Comparison of ENCODE assay signal across 1 cellular context in the genomic region with DNA sequence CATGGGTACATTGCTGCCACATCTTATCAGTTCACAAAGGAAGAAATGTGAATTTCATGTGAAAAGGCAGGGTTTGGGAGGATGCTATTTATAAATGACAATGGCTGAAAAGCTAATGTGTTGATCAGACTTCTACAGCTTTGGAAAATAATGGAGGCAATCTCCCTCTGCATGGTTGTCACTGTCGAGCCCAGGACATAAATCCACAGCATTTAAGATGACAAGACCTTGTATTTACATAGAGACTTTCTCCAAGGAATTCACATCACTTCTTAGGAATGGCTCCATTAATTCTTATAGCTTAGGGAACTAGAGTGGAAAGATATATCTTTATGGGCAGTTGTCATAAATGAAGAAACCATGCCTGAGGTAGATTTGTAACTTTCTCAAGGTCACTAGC.
TF ChIP-seq lines count a peak whose summit lies in the region.

No MANE protein-coding gene starts in this region.

TF ChIP-seq in GM23338, 12 proteins besides CTCF, POLR2A, EP300 and RAD21:
- TF ChIP-seq, protein P1, sequence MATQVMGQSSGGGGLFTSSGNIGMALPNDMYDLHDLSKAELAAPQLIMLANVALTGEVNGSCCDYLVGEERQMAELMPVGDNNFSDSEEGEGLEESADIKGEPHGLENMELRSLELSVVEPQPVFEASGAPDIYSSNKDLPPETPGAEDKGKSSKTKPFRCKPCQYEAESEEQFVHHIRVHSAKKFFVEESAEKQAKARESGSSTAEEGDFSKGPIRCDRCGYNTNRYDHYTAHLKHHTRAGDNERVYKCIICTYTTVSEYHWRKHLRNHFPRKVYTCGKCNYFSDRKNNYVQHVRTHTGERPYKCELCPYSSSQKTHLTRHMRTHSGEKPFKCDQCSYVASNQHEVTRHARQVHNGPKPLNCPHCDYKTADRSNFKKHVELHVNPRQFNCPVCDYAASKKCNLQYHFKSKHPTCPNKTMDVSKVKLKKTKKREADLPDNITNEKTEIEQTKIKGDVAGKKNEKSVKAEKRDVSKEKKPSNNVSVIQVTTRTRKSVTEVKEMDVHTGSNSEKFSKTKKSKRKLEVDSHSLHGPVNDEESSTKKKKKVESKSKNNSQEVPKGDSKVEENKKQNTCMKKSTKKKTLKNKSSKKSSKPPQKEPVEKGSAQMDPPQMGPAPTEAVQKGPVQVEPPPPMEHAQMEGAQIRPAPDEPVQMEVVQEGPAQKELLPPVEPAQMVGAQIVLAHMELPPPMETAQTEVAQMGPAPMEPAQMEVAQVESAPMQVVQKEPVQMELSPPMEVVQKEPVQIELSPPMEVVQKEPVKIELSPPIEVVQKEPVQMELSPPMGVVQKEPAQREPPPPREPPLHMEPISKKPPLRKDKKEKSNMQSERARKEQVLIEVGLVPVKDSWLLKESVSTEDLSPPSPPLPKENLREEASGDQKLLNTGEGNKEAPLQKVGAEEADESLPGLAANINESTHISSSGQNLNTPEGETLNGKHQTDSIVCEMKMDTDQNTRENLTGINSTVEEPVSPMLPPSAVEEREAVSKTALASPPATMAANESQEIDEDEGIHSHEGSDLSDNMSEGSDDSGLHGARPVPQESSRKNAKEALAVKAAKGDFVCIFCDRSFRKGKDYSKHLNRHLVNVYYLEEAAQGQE (IDR thresholded peaks at IDR 0.05; ENCODE audit: unreplicated experiment), result no peak
- no peak for TF ChIP-seq ZNF331 (CRISPR knock-in tag; IDR thresholded peaks at IDR 0.05; ENCODE audit: low read depth)
- no peak for TF ChIP-seq ZNF114 (CRISPR knock-in tag; IDR thresholded peaks at IDR 0.05)
- no peak for TF ChIP-seq POLR2AphosphoS5 (IDR thresholded peaks at IDR 0.05; ENCODE audit: low read depth)
- no peak for TF ChIP-seq EZH2 (IDR thresholded peaks at IDR 0.05; ENCODE audit: low read depth, unreplicated experiment)
- TF ChIP-seq EZH2phosphoT487 (IDR thresholded peaks at IDR 0.05; ENCODE audit: unreplicated experiment), result no peak
- TF ChIP-seq CREB1 (CRISPR knock-in tag; IDR thresholded peaks at IDR 0.05; ENCODE audit: low read depth), result no peak
- TF ChIP-seq NANOG (IDR thresholded peaks at IDR 0.05; ENCODE audit: borderline replicate concordance), result no peak
- TF ChIP-seq JUNB (IDR thresholded peaks at IDR 0.05; ENCODE audit: unreplicated experiment), result no peak
- TF ChIP-seq STAT1 (IDR thresholded peaks at IDR 0.05; ENCODE audit: unreplicated experiment), result no peak
- TF ChIP-seq, protein P2, sequence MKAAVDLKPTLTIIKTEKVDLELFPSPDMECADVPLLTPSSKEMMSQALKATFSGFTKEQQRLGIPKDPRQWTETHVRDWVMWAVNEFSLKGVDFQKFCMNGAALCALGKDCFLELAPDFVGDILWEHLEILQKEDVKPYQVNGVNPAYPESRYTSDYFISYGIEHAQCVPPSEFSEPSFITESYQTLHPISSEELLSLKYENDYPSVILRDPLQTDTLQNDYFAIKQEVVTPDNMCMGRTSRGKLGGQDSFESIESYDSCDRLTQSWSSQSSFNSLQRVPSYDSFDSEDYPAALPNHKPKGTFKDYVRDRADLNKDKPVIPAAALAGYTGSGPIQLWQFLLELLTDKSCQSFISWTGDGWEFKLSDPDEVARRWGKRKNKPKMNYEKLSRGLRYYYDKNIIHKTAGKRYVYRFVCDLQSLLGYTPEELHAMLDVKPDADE (IDR thresholded peaks at IDR 0.05), result no peak
